ENCODE assay signal across 31 cellular contexts in the genomic region with DNA sequence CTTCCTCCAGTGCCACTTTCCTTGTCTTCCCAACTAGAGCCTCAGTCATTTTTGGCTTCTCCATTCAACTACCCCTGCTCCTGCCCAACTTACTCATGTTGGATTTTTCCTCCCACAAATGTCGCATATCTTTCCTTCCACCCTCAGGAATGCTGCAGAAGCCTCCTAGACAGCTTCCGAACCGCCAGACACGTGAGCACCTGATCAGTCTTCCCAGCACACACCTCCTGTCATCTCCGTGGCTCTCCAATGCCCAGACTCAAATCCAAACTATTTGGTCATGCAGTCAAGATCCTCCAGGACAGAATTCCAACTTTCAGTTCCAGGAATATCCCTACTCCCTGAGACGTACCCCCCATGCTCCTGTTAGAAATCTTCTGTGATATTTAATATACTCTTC. TPM values are rescaled to one million over a fixed set of nuclear protein-coding genes. Genes with fewer than 3 reads are reported as not detected.
DNase-seq lines count a peak whose midpoint lies in the region; ATAC-seq and TF ChIP-seq lines count a peak whose summit lies in the region.
"Had no signal": no experiment of that assay in that cellular context is flagged by ENCODE, and none has a peak within 500 bp of the region (broad histone marks: within the 10 kb centered on the region; RNA-seq: fewer than 3 reads in every experiment).

No MANE protein-coding gene starts in this region.

- H3K4me1 ChIP-seq in left ventricle myocardium inferior (peaks cover 100% of the 10 kb centered on the region), neural progenitor cell (peaks cover 37% of the 10 kb centered on the region)

- H3K9me3 ChIP-seq in left ventricle myocardium inferior (replicated peaks) (no peaks in the 10 kb centered on the region), neural progenitor cell (ENCODE audit: low read depth) (no peaks in the 10 kb centered on the region)
- H3K9me3 ChIP-seq: A549, left lung, testis, vagina had no signal

- peaks cover 19% of the 10 kb centered on the region for H4K20me1 ChIP-seq in neural progenitor cell (ENCODE audit: low read depth)

- H3K4me1 Mint-ChIP-seq in glutamatergic neuron (ENCODE audit: low read depth, unreplicated experiment) (peaks cover 73% of the 10 kb centered on the region), neural progenitor cell (peaks cover 21% of the 10 kb centered on the region)
- H3K4me1 Mint-ChIP-seq: CD4-positive, alpha-beta memory T cell; natural killer cell had no signal

- peak overlapping the region; percentile 19 for H3K4me3 ChIP-seq in left ventricle myocardium inferior
- H3K4me3 ChIP-seq in neural progenitor cell = no peak overlapping the region
- H3K4me3 ChIP-seq: A549, hepatocyte, left lung, testis, vagina had no signal

- H3K4me3 Mint-ChIP-seq in glutamatergic neuron (ENCODE audit: unreplicated experiment) (peak overlapping the region; percentile 75), neural progenitor cell (no peak overlapping the region)
- H3K4me3 Mint-ChIP-seq: activated CD4-positive, alpha-beta T cell treated with anti-CD3 and anti-CD28 coated beads, Interleukin-2, amount 10 ng/mL, durations not matched to agents 24 days and 14 days; CD4-positive, alpha-beta memory T cell; H9; natural killer cell; stimulated activated naive B cell treated with anti-CD40 and anti-IgM and Interleukin-4, amounts not matched to agents 10 μg/mL and 1 μg/mL and 100 μg/mL, for 72 hours had no signal

- H3K9me3 Mint-ChIP-seq in glutamatergic neuron (ENCODE audit: unreplicated experiment) = peaks cover 22% of the 10 kb centered on the region
- no peaks in the 10 kb centered on the region for H3K9me3 Mint-ChIP-seq in neural progenitor cell
- H3K9me3 Mint-ChIP-seq: activated CD4-positive, alpha-beta T cell treated with anti-CD3 and anti-CD28 coated beads, Interleukin-2, amount 10 ng/mL, durations not matched to agents 24 days and 14 days; CD4-positive, alpha-beta memory T cell; H9; natural killer cell; stimulated activated naive B cell treated with anti-CD40 and anti-IgM and Interleukin-4, amounts not matched to agents 10 μg/mL and 1 μg/mL and 100 μg/mL, for 72 hours had no signal

- TF ChIP-seq CTCF in left ventricle myocardium inferior (IDR thresholded peaks at IDR 0.05; ENCODE audit: borderline replicate concordance) (no peak), glutamatergic neuron (IDR thresholded peaks at IDR 0.05; ENCODE audit: partially characterized antibody, unreplicated experiment) (no peak), neural progenitor cell (IDR thresholded peaks at IDR 0.05) (no peak)

- H3K36me3 ChIP-seq in left ventricle myocardium inferior (peaks cover 28% of the 10 kb centered on the region), neural progenitor cell (no peaks in the 10 kb centered on the region)

- no peak for ATAC-seq in left cardiac atrium
- ATAC-seq in GM21529 (IDR thresholded peaks at IDR 0.05; ENCODE audit: unreplicated experiment) = no peak
- ATAC-seq in GM21381 (IDR thresholded peaks at IDR 0.05; ENCODE audit: unreplicated experiment) = no peak
- ATAC-seq in HG03175 (IDR thresholded peaks at IDR 0.05; ENCODE audit: unreplicated experiment) = no peak
- ATAC-seq: A549; left lung; natural killer cell; sciatic nerve; stimulated activated naive B cell treated with anti-CD40 and anti-IgM and Interleukin-4, amounts not matched to agents 10 μg/mL and 1 μg/mL and 100 μg/mL, for 72 hours had no signal

- H3K27ac ChIP-seq in left ventricle myocardium inferior (replicated peaks) (peak overlapping the region; percentile 98), neural progenitor cell (no peak overlapping the region)
- H3K27ac ChIP-seq: A549, epithelial cell of prostate, hepatocyte, left lung, testis, vagina, VCaP had no signal

- H2AFZ ChIP-seq in neural progenitor cell (replicated peaks) = no peak overlapping the region
- H2AFZ ChIP-seq: hepatocyte had no signal

- no peaks in the 10 kb centered on the region for H3K27me3 ChIP-seq in left ventricle myocardium inferior (ENCODE audit: low read depth)
- H3K27me3 ChIP-seq in neural progenitor cell = no peaks in the 10 kb centered on the region
- H3K27me3 ChIP-seq: hepatocyte, left lung, testis, vagina had no signal

- H3K9ac ChIP-seq in neural progenitor cell = no peak overlapping the region

- DNase-seq in left ventricle myocardium inferior (no peak), left cardiac atrium (no peak), glutamatergic neuron (no peak), neural progenitor cell (ENCODE audit: low spot score) (no peak), NCI-H82 treated with DMSO at 0.1 percent for 48 hours (lab: John Stamatoyannopoulos, UW; ENCODE audit: unreplicated experiment) (no peak)
- DNase-seq: activated CD4-positive, alpha-beta T cell treated with anti-CD3 and anti-CD28 coated beads, Interleukin-2, amount 10 ng/mL, durations not matched to agents 24 days and 14 days; activated gamma-delta T cell treated with Interleukin-2 at 50 U/mL for 16 hours; activated T-cell treated with anti-CD3 and anti-CD28 coated beads, Interleukin-2, amount 50 U/mL, for 1 hour; CD4-positive, alpha-beta memory T cell; cerebellar nuclear complex; H9; left lung; midbrain; natural killer cell; NCI-H1105; NCI-H187 treated with DMSO at 0.1 percent for 48 hours; NCI-H524 treated with DMSO at 0.1 percent for 48 hours; SHP77 treated with DMSO at 0.1 percent for 48 hours; stimulated activated CD4-positive, alpha-beta T cell treated with anti-CD3 and anti-CD28 coated beads, Interleukin-4, amount 100 ng/mL, for 4 hours; stimulated activated naive B cell treated with anti-CD40 and anti-IgM and Interleukin-4, amounts not matched to agents 10 μg/mL and 1 μg/mL and 100 μg/mL, for 72 hours; T-helper 9 cell; testis had no signal

- peak overlapping the region; percentile 63 for H3K4me2 ChIP-seq in neural progenitor cell
- H3K4me2 ChIP-seq: A549, hepatocyte had no signal

- H3K79me2 ChIP-seq in neural progenitor cell (ENCODE audit: low read depth) = peaks cover 18% of the 10 kb centered on the region
- H3K79me2 ChIP-seq: hepatocyte had no signal

- H3K27ac Mint-ChIP-seq in glutamatergic neuron (ENCODE audit: unreplicated experiment) (peak overlapping the region; percentile 93), neural progenitor cell (peak overlapping the region; percentile 1)
- H3K27ac Mint-ChIP-seq: activated CD4-positive, alpha-beta T cell treated with anti-CD3 and anti-CD28 coated beads, Interleukin-2, amount 10 ng/mL, durations not matched to agents 24 days and 14 days; H9; natural killer cell; stimulated activated naive B cell treated with anti-CD40 and anti-IgM and Interleukin-4, amounts not matched to agents 10 μg/mL and 1 μg/mL and 100 μg/mL, for 72 hours had no signal

- intact Hi-C loops in left ventricle myocardium inferior (cut with micrococcal nuclease) (no loop called here), left cardiac atrium (cut with DNase I) (no loop called here)

- H3K36me3 Mint-ChIP-seq in glutamatergic neuron (ENCODE audit: unreplicated experiment) (peaks cover 9% of the 10 kb centered on the region), neural progenitor cell (no peaks in the 10 kb centered on the region)
- H3K36me3 Mint-ChIP-seq: CD4-positive, alpha-beta memory T cell; natural killer cell had no signal

- H3F3A ChIP-seq in neural progenitor cell (ENCODE audit: low read depth) = peaks cover 20% of the 10 kb centered on the region

- peaks cover 33% of the 10 kb centered on the region for H3K27me3 Mint-ChIP-seq in glutamatergic neuron (ENCODE audit: unreplicated experiment)
- peaks cover 5% of the 10 kb centered on the region for H3K27me3 Mint-ChIP-seq in neural progenitor cell (ENCODE audit: insufficient read depth, low read depth)
- H3K27me3 Mint-ChIP-seq: activated CD4-positive, alpha-beta T cell treated with anti-CD3 and anti-CD28 coated beads, Interleukin-2, amount 10 ng/mL, durations not matched to agents 24 days and 14 days; CD4-positive, alpha-beta memory T cell; stimulated activated naive B cell treated with anti-CD40 and anti-IgM and Interleukin-4, amounts not matched to agents 10 μg/mL and 1 μg/mL and 100 μg/mL, for 72 hours had no signal

RNA-seq across cellular contexts. Expression of a gene that starts 8.9 kb away (rescaled TPM):
- 24.3 TPM for total RNA-seq in left ventricle myocardium inferior
- total RNA-seq in left cardiac atrium = 10 to 100 TPM; 18.4 to 31.7 TPM
- 112 TPM for total RNA-seq in glutamatergic neuron (ENCODE audit: unreplicated experiment)
- 2.4 TPM in 1 of 2 replicates, not detected in the other for total RNA-seq in neural progenitor cell (ENCODE audit: low replicate concordance)

RNA-seq across cellular contexts. Expression of a gene that starts 25.4 kb away (rescaled TPM):
- total RNA-seq in left ventricle myocardium inferior = 5.9 TPM
- total RNA-seq in left cardiac atrium = 1 to 10 TPM; 7.8 TPM
- total RNA-seq in glutamatergic neuron (ENCODE audit: unreplicated experiment) = 17.3 TPM
- 30.4 and 31.9 TPM in 2 replicates for total RNA-seq in neural progenitor cell (ENCODE audit: low replicate concordance)
